Comparison of ENCODE assay signal across 39 cellular contexts in genomic region chr19:33201886-33202545, GRCh38. TPM values are rescaled to one million over a fixed set of nuclear protein-coding genes. Genes with fewer than 3 reads are reported as not detected.
"Had no signal": no experiment of that assay in that cellular context is flagged by ENCODE, and none has a peak within 500 bp of the region (broad histone marks: within the 10 kb centered on the region; RNA-seq: fewer than 3 reads in every experiment).

No MANE protein-coding gene starts in this region.

- ATAC-seq: activated CD4-positive, alpha-beta T cell treated with anti-CD3 and anti-CD28 coated beads for 36 hours; activated CD8-positive, alpha-beta memory T cell treated with anti-CD3 and anti-CD28 coated beads, Interleukin-2, amount 10 ng/mL, durations not matched to agents 7 days and 5 days; activated CD8-positive, alpha-beta T cell treated with anti-CD3 and anti-CD28 coated beads, Interleukin-2, amount 10 ng/mL, durations not matched to agents 7 days and 5 days; activated naive CD4-positive, alpha-beta T cell treated with anti-CD3 and anti-CD28 coated beads, Interleukin-2, amount 50 U/mL, for 72 hours; gastroesophageal sphincter; heart right ventricle; T-helper 17 cell had no signal

- H3K27me3 Mint-ChIP-seq: activated CD4-positive, alpha-beta T cell treated with anti-CD3 and anti-CD28 coated beads, Interleukin-2, amount 10 ng/mL, durations not matched to agents 24 days and 14 days; activated CD8-positive, alpha-beta memory T cell treated with anti-CD3 and anti-CD28 coated beads, Interleukin-2, amount 10 ng/mL, durations not matched to agents 7 days and 5 days; brain had no signal

- H3K4me1 ChIP-seq: ascending aorta, breast epithelium, colonic mucosa, esophagus squamous epithelium, gastroesophageal sphincter, heart right ventricle had no signal

- H3K27ac Mint-ChIP-seq: activated CD4-positive, alpha-beta memory T cell treated with anti-CD3 and anti-CD28 coated beads for 36 hours; activated CD4-positive, alpha-beta T cell treated with anti-CD3 and anti-CD28 coated beads for 36 hours; activated CD4-positive, alpha-beta T cell treated with anti-CD3 and anti-CD28 coated beads, Interleukin-2, amount 10 ng/mL, durations not matched to agents 24 days and 14 days; activated CD8-positive, alpha-beta memory T cell treated with anti-CD3 and anti-CD28 coated beads, Interleukin-2, amount 10 ng/mL, durations not matched to agents 7 days and 5 days; activated CD8-positive, alpha-beta T cell treated with anti-CD3 and anti-CD28 coated beads, Interleukin-2, amount 10 ng/mL, durations not matched to agents 7 days and 5 days; activated naive CD4-positive, alpha-beta T cell treated with anti-CD3 and anti-CD28 coated beads, Interleukin-2, amount 10 ng/mL, durations not matched to agents 7 days and 5 days; activated naive CD4-positive, alpha-beta T cell treated with anti-CD3 and anti-CD28 coated beads, Interleukin-2, amount 50 U/mL, for 72 hours; activated naive CD8-positive, alpha-beta T cell treated with anti-CD3 and anti-CD28 coated beads, Interleukin-2, amount 10 ng/mL, durations not matched to agents 7 days and 5 days; activated T-helper 1 cell treated with anti-CD3 and anti-CD28 coated beads, Interleukin-12 subunit alpha, Interleukin-12 subunit beta, Interleukin-2, Interleukin-4 antibody, amounts not matched to agents 30 ng/mL and 10 ng/mL and 1 ng/mL, durations not matched to agents 14 hours and 24 hours and 36 hours; activated T-helper 2 cell treated with anti-CD3 and anti-CD28 coated beads, Interferon-gamma antibody, Interleukin-2, Interleukin-4, amounts not matched to agents 10 μg/mL and 5 μg/mL and 100 μg/mL, durations not matched to agents 14 hours and 24 hours and 36 hours; brain; T-helper 17 cell; T-helper 2 cell treated with Interferon-gamma antibody and Interleukin-4, amounts not matched to agents 5 μg/mL and 100 μg/mL, for 36 hours had no signal

- DNase-seq: activated CD4-positive, alpha-beta memory T cell treated with anti-CD3 and anti-CD28 coated beads for 36 hours; activated CD4-positive, alpha-beta T cell treated with anti-CD3 and anti-CD28 coated beads for 36 hours; activated CD4-positive, alpha-beta T cell treated with anti-CD3 and anti-CD28 coated beads, Interleukin-2, amount 10 ng/mL, durations not matched to agents 24 days and 14 days; activated CD4-positive, CD25-positive, alpha-beta regulatory T cell; activated CD4-positive, CD25-positive, alpha-beta regulatory T cell treated with anti-CD3 and anti-CD28 coated beads, Interleukin-2, amount 50 U/mL, for 72 hours; activated CD8-positive, alpha-beta memory T cell treated with anti-CD3 and anti-CD28 coated beads, Interleukin-2, amount 10 ng/mL, durations not matched to agents 7 days and 5 days; activated CD8-positive, alpha-beta memory T cell treated with anti-CD3 and anti-CD28 coated beads, Interleukin-2, amount 50 U/mL, for 4 hours; activated CD8-positive, alpha-beta T cell treated with anti-CD3 and anti-CD28 coated beads, Interleukin-2, amount 10 ng/mL, durations not matched to agents 7 days and 5 days; activated effector memory CD4-positive, alpha-beta T cell treated with anti-CD3 and anti-CD28 coated beads, Interleukin-2, amount 50 U/mL, for 16 hours; activated naive CD4-positive, alpha-beta T cell treated with anti-CD3 and anti-CD28 coated beads, Interleukin-2, amount 10 ng/mL, durations not matched to agents 7 days and 5 days; activated naive CD8-positive, alpha-beta T cell treated with anti-CD3 and anti-CD28 coated beads, Interleukin-2, amount 10 ng/mL, durations not matched to agents 7 days and 5 days; activated T-cell treated with anti-CD3 and anti-CD28 coated beads, Interleukin-2, amount 50 U/mL, for 1 hour; activated T-cell treated with anti-CD3 and anti-CD28 coated beads, Interleukin-2, amount 50 U/mL, for 48 hours; central memory CD4-positive, alpha-beta T cell; cerebellar nuclear complex; colonic mucosa; effector CD8-positive, alpha-beta T cell; esophagus squamous epithelium; foreskin melanocyte; heart right ventricle; T-helper 17 cell; T1000 had no signal

- H3K9me3 ChIP-seq: ascending aorta, breast epithelium, colonic mucosa, esophagus squamous epithelium, gastroesophageal sphincter, heart right ventricle had no signal

- H3K4me3 ChIP-seq: ascending aorta, breast epithelium, cardiac muscle cell, colonic mucosa, esophagus squamous epithelium, gastroesophageal sphincter, heart right ventricle had no signal

- H3K27ac ChIP-seq: ascending aorta, breast epithelium, cardiac muscle cell, colonic mucosa, epithelial cell of prostate, esophagus squamous epithelium, gastroesophageal sphincter, heart right ventricle had no signal

- FAIRE-seq: endometrium, endothelial cell of umbilical vein had no signal

- H3K4me1 Mint-ChIP-seq: activated CD4-positive, alpha-beta T cell treated with anti-CD3 and anti-CD28 coated beads, Interleukin-2, amount 10 ng/mL, durations not matched to agents 24 days and 14 days; activated naive CD4-positive, alpha-beta T cell treated with anti-CD3 and anti-CD28 coated beads, Interleukin-2, amount 10 ng/mL, durations not matched to agents 7 days and 5 days; activated naive CD8-positive, alpha-beta T cell treated with anti-CD3 and anti-CD28 coated beads, Interleukin-2, amount 10 ng/mL, durations not matched to agents 7 days and 5 days; brain; T-helper 17 cell had no signal

- H3K36me3 ChIP-seq: breast epithelium, cardiac muscle cell, colonic mucosa had no signal

- H3K27me3 ChIP-seq: ascending aorta, breast epithelium, cardiac muscle cell, colonic mucosa, esophagus squamous epithelium, gastroesophageal sphincter, heart right ventricle had no signal

- H3K4me3 Mint-ChIP-seq: activated CD4-positive, alpha-beta memory T cell treated with anti-CD3 and anti-CD28 coated beads for 36 hours; activated CD4-positive, alpha-beta T cell treated with anti-CD3 and anti-CD28 coated beads for 36 hours; activated CD4-positive, alpha-beta T cell treated with anti-CD3 and anti-CD28 coated beads, Interleukin-2, amount 10 ng/mL, durations not matched to agents 24 days and 14 days; activated CD8-positive, alpha-beta memory T cell treated with anti-CD3 and anti-CD28 coated beads, Interleukin-2, amount 10 ng/mL, durations not matched to agents 7 days and 5 days; activated CD8-positive, alpha-beta T cell treated with anti-CD3 and anti-CD28 coated beads, Interleukin-2, amount 10 ng/mL, durations not matched to agents 7 days and 5 days; activated naive CD4-positive, alpha-beta T cell treated with anti-CD3 and anti-CD28 coated beads, Interleukin-2, amount 10 ng/mL, durations not matched to agents 7 days and 5 days; activated naive CD8-positive, alpha-beta T cell treated with anti-CD3 and anti-CD28 coated beads, Interleukin-2, amount 10 ng/mL, durations not matched to agents 7 days and 5 days; activated T-helper 1 cell treated with anti-CD3 and anti-CD28 coated beads, Interleukin-12 subunit alpha, Interleukin-12 subunit beta, Interleukin-2, Interleukin-4 antibody, amounts not matched to agents 30 ng/mL and 10 ng/mL and 1 ng/mL, durations not matched to agents 14 hours and 24 hours and 36 hours; brain; T-helper 17 cell; T-helper 2 cell treated with Interferon-gamma antibody and Interleukin-4, amounts not matched to agents 5 μg/mL and 100 μg/mL, for 36 hours had no signal

- H3K9me3 Mint-ChIP-seq: activated CD4-positive, alpha-beta memory T cell treated with anti-CD3 and anti-CD28 coated beads for 36 hours; activated CD4-positive, alpha-beta T cell treated with anti-CD3 and anti-CD28 coated beads, Interleukin-2, amount 10 ng/mL, durations not matched to agents 24 days and 14 days; activated naive CD4-positive, alpha-beta T cell treated with anti-CD3 and anti-CD28 coated beads, Interleukin-2, amount 10 ng/mL, durations not matched to agents 7 days and 5 days; activated naive CD4-positive, alpha-beta T cell treated with anti-CD3 and anti-CD28 coated beads, Interleukin-2, amount 50 U/mL, for 72 hours; activated naive CD8-positive, alpha-beta T cell treated with anti-CD3 and anti-CD28 coated beads, Interleukin-2, amount 10 ng/mL, durations not matched to agents 7 days and 5 days; activated T-helper 1 cell treated with anti-CD3 and anti-CD28 coated beads, Interleukin-12 subunit alpha, Interleukin-12 subunit beta, Interleukin-2, Interleukin-4 antibody, amounts not matched to agents 30 ng/mL and 10 ng/mL and 1 ng/mL, durations not matched to agents 14 hours and 24 hours and 36 hours; activated T-helper 2 cell treated with anti-CD3 and anti-CD28 coated beads, Interferon-gamma antibody, Interleukin-2, Interleukin-4, amounts not matched to agents 10 μg/mL and 5 μg/mL and 100 μg/mL, durations not matched to agents 14 hours and 24 hours and 36 hours; brain; T-helper 2 cell treated with Interferon-gamma antibody and Interleukin-4, amounts not matched to agents 5 μg/mL and 100 μg/mL, for 36 hours had no signal

- H3K36me3 Mint-ChIP-seq: activated CD4-positive, alpha-beta memory T cell treated with anti-CD3 and anti-CD28 coated beads for 36 hours; activated CD8-positive, alpha-beta memory T cell treated with anti-CD3 and anti-CD28 coated beads, Interleukin-2, amount 10 ng/mL, durations not matched to agents 7 days and 5 days; activated naive CD4-positive, alpha-beta T cell treated with anti-CD3 and anti-CD28 coated beads, Interleukin-2, amount 10 ng/mL, durations not matched to agents 7 days and 5 days; activated naive CD4-positive, alpha-beta T cell treated with anti-CD3 and anti-CD28 coated beads, Interleukin-2, amount 50 U/mL, for 72 hours; activated naive CD8-positive, alpha-beta T cell treated with anti-CD3 and anti-CD28 coated beads, Interleukin-2, amount 10 ng/mL, durations not matched to agents 7 days and 5 days had no signal

RNA-seq across cellular contexts. Expression of gene LRP3, which starts 7.9 kb away (rescaled TPM):
- total RNA-seq: activated CD8-positive, alpha-beta T cell treated with anti-CD3 and anti-CD28 coated beads, Interleukin-2, amount 10 ng/mL, durations not matched to agents 7 days and 5 days had no signal

RNA-seq across cellular contexts. Expression of gene SLC7A10, which starts 23.6 kb away (rescaled TPM):
- total RNA-seq: activated CD4-positive, alpha-beta memory T cell treated with anti-CD3 and anti-CD28 coated beads for 36 hours; activated CD4-positive, alpha-beta T cell treated with anti-CD3 and anti-CD28 coated beads for 36 hours; activated CD4-positive, alpha-beta T cell treated with anti-CD3 and anti-CD28 coated beads, Interleukin-2, amount 10 ng/mL, durations not matched to agents 24 days and 14 days; activated CD8-positive, alpha-beta memory T cell treated with anti-CD3 and anti-CD28 coated beads for 36 hours; activated CD8-positive, alpha-beta memory T cell treated with anti-CD3 and anti-CD28 coated beads, Interleukin-2, amount 10 ng/mL, durations not matched to agents 7 days and 5 days; activated CD8-positive, alpha-beta T cell treated with anti-CD3 and anti-CD28 coated beads, Interleukin-2, amount 10 ng/mL, durations not matched to agents 7 days and 5 days; activated naive CD4-positive, alpha-beta T cell treated with anti-CD3 and anti-CD28 coated beads, Interleukin-2, amount 50 U/mL, for 72 hours; activated naive CD8-positive, alpha-beta T cell treated with anti-CD3 and anti-CD28 coated beads, Interleukin-2, amount 10 ng/mL, durations not matched to agents 7 days and 5 days; activated T-helper 1 cell treated with anti-CD3 and anti-CD28 coated beads, Interleukin-12 subunit alpha, Interleukin-12 subunit beta, Interleukin-2, Interleukin-4 antibody, amounts not matched to agents 30 ng/mL and 10 ng/mL and 1 ng/mL, durations not matched to agents 14 hours and 24 hours and 36 hours; activated T-helper 2 cell treated with anti-CD3 and anti-CD28 coated beads, Interferon-gamma antibody, Interleukin-2, Interleukin-4, amounts not matched to agents 10 μg/mL and 5 μg/mL and 100 μg/mL, durations not matched to agents 14 hours and 24 hours and 36 hours; ascending aorta; cardiac muscle cell; colonic mucosa; dermis microvascular lymphatic vessel endothelial cell; endothelial cell of umbilical vein; esophagus squamous epithelium; fibroblast of lung; fibroblast of villous mesenchyme; gastroesophageal sphincter; glomerular endothelial cell; T-helper 17 cell had no signal
- polyA plus RNA-seq: cardiac muscle cell, endothelial cell of umbilical vein, fibroblast of lung had no signal
